In genomic region chr1:63677497-63677896, GRCh38 we compare ENCODE assay signal across 2 cellular contexts.
TF ChIP-seq lines count a peak whose summit lies in the region.

No MANE protein-coding gene starts in this region.

TF ChIP-seq in HepG2, 621 proteins besides CTCF, POLR2A, EP300 and RAD21:
- TF ChIP-seq STAG1 (CRISPR knock-in tag; IDR thresholded peaks at IDR 0.05) = no peak
- TF ChIP-seq RFX5 (IDR thresholded peaks at IDR 0.05; ENCODE audit: low read depth, low read length) = peak; percentile 76

TF ChIP-seq in H1, 55 proteins besides CTCF, POLR2A, EP300 and RAD21:
- TF ChIP-seq SRF (IDR thresholded peaks at IDR 0.05; ENCODE audit: low read depth, low read length) (no peak), FOSL1 (IDR thresholded peaks at IDR 0.05; ENCODE audit: insufficient read depth, low read depth, low read length) (no peak), EZH2 (IDR thresholded peaks at IDR 0.05; ENCODE audit: low read depth, low read length, severe bottlenecking) (no peak), CBX8 (IDR thresholded peaks at IDR 0.05; ENCODE audit: borderline replicate concordance, low read depth, low read length) (no peak), TEAD4 (IDR thresholded peaks at IDR 0.05; ENCODE audit: low read depth, low read length) (no peak), KDM5A (IDR thresholded peaks at IDR 0.05; ENCODE audit: low read length) (no peak), ASH2L (IDR thresholded peaks at IDR 0.05; ENCODE audit: low read length) (no peak), CTBP2 (IDR thresholded peaks at IDR 0.05; ENCODE audit: borderline replicate concordance, insufficient read depth, insufficient read length, low read length) (no peak), GTF2F1 (IDR thresholded peaks at IDR 0.05; ENCODE audit: borderline replicate concordance, low read depth, low read length) (no peak), HDAC6 (IDR thresholded peaks at IDR 0.05; ENCODE audit: low read depth, low read length) (no peak), POLR2AphosphoS5 (IDR thresholded peaks at IDR 0.05; ENCODE audit: low read depth, low read length) (no peak), HDAC2 (IDR thresholded peaks at IDR 0.05; ENCODE audit: borderline replicate concordance in 1 of 2, low read depth in 2 of 2, low read length in 2 of 2) (no peak)
